11 cellular contexts compared by ENCODE assay signal in the genomic region with DNA sequence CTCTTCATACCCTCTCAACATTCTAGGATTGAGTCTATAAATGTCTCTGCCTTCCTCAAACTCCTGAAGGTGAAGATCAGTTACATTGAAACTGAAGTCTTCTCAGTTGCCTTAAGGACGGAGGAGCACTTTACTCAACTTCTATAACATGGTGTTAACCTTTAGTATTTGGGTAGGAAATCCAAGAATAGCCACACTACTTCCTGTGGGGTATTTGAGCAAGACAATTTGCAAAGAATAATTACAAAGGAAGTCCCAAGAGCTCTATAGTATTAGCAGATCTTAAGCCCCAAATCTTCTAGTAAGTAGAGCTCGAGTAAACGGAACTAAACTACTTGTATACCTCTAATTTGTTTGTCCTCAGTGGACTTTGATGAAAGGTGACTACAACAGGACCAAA.
A peak's percentile ranks its signal among the peaks of the same experiment; 100 is the strongest.
DNase-seq lines count a peak whose midpoint lies in the region; ATAC-seq lines count a peak whose summit lies in the region.
"Had no signal": no experiment of that assay in that cellular context is flagged by ENCODE, and none has a peak within 500 bp of the region (broad histone marks: within the 10 kb centered on the region; RNA-seq: fewer than 3 reads in every experiment).

No MANE protein-coding gene starts in this region.

- CTCF ChIA-PET in activated CD8-positive, alpha-beta T cell treated with anti-CD3 and anti-CD28 coated beads, Interleukin-2, amount 10 ng/mL, durations not matched to agents 7 days and 5 days (lab: Charles Lee): no interaction called here

- no peak for ATAC-seq in CD4-positive, CD25-positive, alpha-beta regulatory T cell (ENCODE audit: low read depth in 2 of 2)
- ATAC-seq in GM18511 (IDR thresholded peaks at IDR 0.05; ENCODE audit: unreplicated experiment): peak; percentile 72
- peak; percentile 65 for ATAC-seq in HG03066 (IDR thresholded peaks at IDR 0.05; ENCODE audit: low read depth, unreplicated experiment)
- peak; percentile 61 for ATAC-seq in activated CD8-positive, alpha-beta T cell treated with anti-CD3 and anti-CD28 coated beads, Interleukin-2, amount 10 ng/mL, durations not matched to agents 7 days and 5 days

- H3K27me3 Mint-ChIP-seq in CD4-positive, CD25-positive, alpha-beta regulatory T cell: no peaks in the 10 kb centered on the region
- no peaks in the 10 kb centered on the region for H3K27me3 Mint-ChIP-seq in activated CD8-positive, alpha-beta T cell treated with anti-CD3 and anti-CD28 coated beads, Interleukin-2, amount 10 ng/mL, durations not matched to agents 7 days and 5 days (ENCODE audit: low read depth)

- H3K27ac ChIP-seq in CD4-positive, CD25-positive, alpha-beta regulatory T cell (ENCODE audit: insufficient read depth, low read length, poor library complexity, severe bottlenecking): peak overlapping the region; percentile 10
- H3K27ac ChIP-seq: C4-2B, RWPE1 had no signal

- no peaks in the 10 kb centered on the region for H3K27me3 ChIP-seq in CD4-positive, CD25-positive, alpha-beta regulatory T cell (ENCODE audit: control insufficient read depth, insufficient read depth, low read length)

- H3K27ac Mint-ChIP-seq in CD4-positive, CD25-positive, alpha-beta regulatory T cell: peak overlapping the region in 1 of 3 donors; percentile 35
- peak overlapping the region; percentile 91 for H3K27ac Mint-ChIP-seq in activated CD8-positive, alpha-beta T cell treated with anti-CD3 and anti-CD28 coated beads, Interleukin-2, amount 10 ng/mL, durations not matched to agents 7 days and 5 days

- peaks cover 12% of the 10 kb centered on the region for H3K4me1 ChIP-seq in CD4-positive, CD25-positive, alpha-beta regulatory T cell (ENCODE audit: control insufficient read depth, insufficient read depth, low read length, poor library complexity, severe bottlenecking)

- POLR2A ChIA-PET in activated CD8-positive, alpha-beta T cell treated with anti-CD3 and anti-CD28 coated beads, Interleukin-2, amount 10 ng/mL, durations not matched to agents 7 days and 5 days (lab: Charles Lee): no interaction called here

- peaks cover 73% of the 10 kb centered on the region for H3K36me3 ChIP-seq in CD4-positive, CD25-positive, alpha-beta regulatory T cell (ENCODE audit: control insufficient read depth, insufficient read depth, low read length)

- peaks cover 0 to 2% (median 0%) of the 10 kb centered on the region in 7 donors for H3K9me3 Mint-ChIP-seq in CD4-positive, CD25-positive, alpha-beta regulatory T cell
- no peaks in the 10 kb centered on the region for H3K9me3 Mint-ChIP-seq in activated CD8-positive, alpha-beta T cell treated with anti-CD3 and anti-CD28 coated beads, Interleukin-2, amount 10 ng/mL, durations not matched to agents 7 days and 5 days (ENCODE audit: insufficient read depth)

- no peaks in the 10 kb centered on the region for H3K9me3 ChIP-seq in CD4-positive, CD25-positive, alpha-beta regulatory T cell (ENCODE audit: control insufficient read depth in 2 of 2, low read length in 2 of 2)

- peaks cover 71% of the 10 kb centered on the region for H3K36me3 Mint-ChIP-seq in CD4-positive, CD25-positive, alpha-beta regulatory T cell
- peaks cover 86% of the 10 kb centered on the region for H3K36me3 Mint-ChIP-seq in activated CD8-positive, alpha-beta T cell treated with anti-CD3 and anti-CD28 coated beads, Interleukin-2, amount 10 ng/mL, durations not matched to agents 7 days and 5 days (ENCODE audit: low read depth)

- DNase-seq in CD4-positive, CD25-positive, alpha-beta regulatory T cell: peak in 1 of 3 donors; percentile 50
- DNase-seq in activated CD8-positive, alpha-beta T cell treated with anti-CD3 and anti-CD28 coated beads, Interleukin-2, amount 10 ng/mL, durations not matched to agents 7 days and 5 days: no peak
- no peak for DNase-seq in GDM1 (lab: John Stamatoyannopoulos, UW)
- no peak for DNase-seq in OCI-M2 (lab: John Stamatoyannopoulos, UW; ENCODE audit: unreplicated experiment)
- no peak for DNase-seq in DMS79 (lab: John Stamatoyannopoulos, UW)
- DNase-seq in dedifferentiated amniotic fluid mesenchymal stem cell (ENCODE audit: extremely low spot score): no peak
- DNase-seq: activated gamma-delta T cell had no signal

- H3K4me3 Mint-ChIP-seq in CD4-positive, CD25-positive, alpha-beta regulatory T cell: peak overlapping the region in 2 of 4 donors; percentile 19 to 38
- peak overlapping the region; percentile 50 for H3K4me3 Mint-ChIP-seq in activated CD8-positive, alpha-beta T cell treated with anti-CD3 and anti-CD28 coated beads, Interleukin-2, amount 10 ng/mL, durations not matched to agents 7 days and 5 days

- peak overlapping the region; percentile 29 for H3K4me3 ChIP-seq in CD4-positive, CD25-positive, alpha-beta regulatory T cell (ENCODE audit: low read depth, low read length)

- H3K4me1 Mint-ChIP-seq in CD4-positive, CD25-positive, alpha-beta regulatory T cell: peaks cover 13 to 37% (median 22%) of the 10 kb centered on the region in 4 donors
- H3K4me1 Mint-ChIP-seq in activated CD8-positive, alpha-beta T cell treated with anti-CD3 and anti-CD28 coated beads, Interleukin-2, amount 10 ng/mL, durations not matched to agents 7 days and 5 days (ENCODE audit: low read depth): peaks cover 47% of the 10 kb centered on the region

Comparison
In these comparisons a context has a peak if more than half of its experiments do, and no peak if none do; other contexts are left out.
1. ATAC-seq: peak in GM18511 (single experiment), HG03066 (single experiment) and activated CD8-positive, alpha-beta T cell treated with anti-CD3 and anti-CD28 coated beads, Interleukin-2, amount 10 ng/mL, durations not matched to agents 7 days and 5 days (single experiment); none in CD4-positive, CD25-positive, alpha-beta regulatory T cell (0 of 2).